1 cellular context compared by ENCODE assay signal in the genomic region with DNA sequence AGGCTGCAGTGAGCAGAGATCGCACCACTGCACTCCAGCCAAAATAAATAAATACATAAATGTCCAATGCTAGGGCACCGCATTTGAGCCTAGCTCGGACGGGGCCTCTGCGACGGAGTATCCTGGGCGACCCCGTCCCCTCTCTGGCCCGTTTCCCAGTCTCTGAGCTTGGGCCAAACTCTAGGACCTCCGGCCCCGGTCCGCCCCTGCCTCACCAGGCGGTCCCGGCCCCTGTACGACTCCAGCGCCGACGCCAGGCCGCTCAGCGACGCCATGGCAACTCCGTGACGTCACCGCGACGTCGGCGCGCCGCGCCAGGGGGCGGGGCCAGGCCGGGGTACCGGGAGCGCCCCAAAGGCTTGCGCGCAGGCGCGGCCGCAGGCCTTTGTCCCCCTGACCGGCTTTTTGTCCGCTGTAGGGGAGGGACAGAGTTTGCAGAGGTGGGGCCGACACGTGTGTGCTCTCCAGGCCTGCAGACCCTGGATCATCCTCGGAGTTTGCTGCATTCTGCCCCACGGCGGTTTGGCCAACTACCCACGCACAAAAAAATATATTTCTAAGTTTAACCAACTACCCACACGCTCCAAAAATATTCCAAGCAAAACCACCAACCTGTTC.
TF ChIP-seq lines count a peak whose summit lies in the region.

TSS of gene PEX11G (minus strand) at position 300 of the 618 bp plus-strand sequence. CDS start at position 275, 25 bp downstream.

TF ChIP-seq in HEK293, 187 proteins besides CTCF, POLR2A, EP300 and RAD21 (continued from another document):
- TF ChIP-seq ZNF513 (tag by site-specific recombination; IDR thresholded peaks at IDR 0.05) (no peak), ZNF629 (tag by site-specific recombination; IDR thresholded peaks at IDR 0.05) (peak; percentile 99), ZNF391 (tag by site-specific recombination; IDR thresholded peaks at IDR 0.05; ENCODE audit: borderline replicate concordance, low read depth) (no peak), ZNF423 (tag by site-specific recombination; IDR thresholded peaks at IDR 0.05) (no peak), ZNF146 (tag by site-specific recombination; IDR thresholded peaks at IDR 0.05) (no peak), ZNF416 (tag by site-specific recombination; IDR thresholded peaks at IDR 0.05) (no peak)
- TF ChIP-seq, protein P1, sequence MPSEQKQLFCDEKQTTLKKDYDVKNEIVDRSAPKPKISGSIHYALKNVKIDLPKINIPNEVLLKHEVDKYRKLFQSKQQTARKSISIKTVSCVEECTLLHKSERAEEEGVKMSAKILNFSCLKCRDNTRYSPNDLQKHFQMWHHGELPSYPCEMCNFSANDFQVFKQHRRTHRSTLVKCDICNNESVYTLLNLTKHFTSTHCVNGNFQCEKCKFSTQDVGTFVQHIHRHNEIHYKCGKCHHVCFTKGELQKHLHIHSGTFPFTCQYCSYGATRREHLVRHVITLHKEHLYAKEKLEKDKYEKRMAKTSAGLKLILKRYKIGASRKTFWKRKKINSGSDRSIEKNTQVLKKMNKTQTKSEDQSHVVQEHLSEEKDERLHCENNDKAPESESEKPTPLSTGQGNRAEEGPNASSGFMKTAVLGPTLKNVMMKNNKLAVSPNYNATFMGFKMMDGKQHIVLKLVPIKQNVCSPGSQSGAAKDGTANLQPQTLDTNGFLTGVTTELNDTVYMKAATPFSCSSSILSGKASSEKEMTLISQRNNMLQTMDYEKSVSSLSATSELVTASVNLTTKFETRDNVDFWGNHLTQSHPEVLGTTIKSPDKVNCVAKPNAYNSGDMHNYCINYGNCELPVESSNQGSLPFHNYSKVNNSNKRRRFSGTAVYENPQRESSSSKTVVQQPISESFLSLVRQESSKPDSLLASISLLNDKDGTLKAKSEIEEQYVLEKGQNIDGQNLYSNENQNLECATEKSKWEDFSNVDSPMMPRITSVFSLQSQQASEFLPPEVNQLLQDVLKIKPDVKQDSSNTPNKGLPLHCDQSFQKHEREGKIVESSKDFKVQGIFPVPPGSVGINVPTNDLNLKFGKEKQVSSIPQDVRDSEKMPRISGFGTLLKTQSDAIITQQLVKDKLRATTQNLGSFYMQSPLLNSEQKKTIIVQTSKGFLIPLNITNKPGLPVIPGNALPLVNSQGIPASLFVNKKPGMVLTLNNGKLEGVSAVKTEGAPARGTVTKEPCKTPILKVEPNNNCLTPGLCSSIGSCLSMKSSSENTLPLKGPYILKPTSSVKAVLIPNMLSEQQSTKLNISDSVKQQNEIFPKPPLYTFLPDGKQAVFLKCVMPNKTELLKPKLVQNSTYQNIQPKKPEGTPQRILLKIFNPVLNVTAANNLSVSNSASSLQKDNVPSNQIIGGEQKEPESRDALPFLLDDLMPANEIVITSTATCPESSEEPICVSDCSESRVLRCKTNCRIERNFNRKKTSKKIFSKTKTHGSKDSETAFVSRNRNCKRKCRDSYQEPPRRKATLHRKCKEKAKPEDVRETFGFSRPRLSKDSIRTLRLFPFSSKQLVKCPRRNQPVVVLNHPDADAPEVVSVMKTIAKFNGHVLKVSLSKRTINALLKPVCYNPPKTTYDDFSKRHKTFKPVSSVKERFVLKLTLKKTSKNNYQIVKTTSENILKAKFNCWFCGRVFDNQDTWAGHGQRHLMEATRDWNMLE (tag by site-specific recombination; conservative IDR thresholded peaks at IDR 0.05; ENCODE audit: low read depth): 0 out of 2 replicates have a peak, but pooled peaks have one; percentile 10
- TF ChIP-seq, protein P2, sequence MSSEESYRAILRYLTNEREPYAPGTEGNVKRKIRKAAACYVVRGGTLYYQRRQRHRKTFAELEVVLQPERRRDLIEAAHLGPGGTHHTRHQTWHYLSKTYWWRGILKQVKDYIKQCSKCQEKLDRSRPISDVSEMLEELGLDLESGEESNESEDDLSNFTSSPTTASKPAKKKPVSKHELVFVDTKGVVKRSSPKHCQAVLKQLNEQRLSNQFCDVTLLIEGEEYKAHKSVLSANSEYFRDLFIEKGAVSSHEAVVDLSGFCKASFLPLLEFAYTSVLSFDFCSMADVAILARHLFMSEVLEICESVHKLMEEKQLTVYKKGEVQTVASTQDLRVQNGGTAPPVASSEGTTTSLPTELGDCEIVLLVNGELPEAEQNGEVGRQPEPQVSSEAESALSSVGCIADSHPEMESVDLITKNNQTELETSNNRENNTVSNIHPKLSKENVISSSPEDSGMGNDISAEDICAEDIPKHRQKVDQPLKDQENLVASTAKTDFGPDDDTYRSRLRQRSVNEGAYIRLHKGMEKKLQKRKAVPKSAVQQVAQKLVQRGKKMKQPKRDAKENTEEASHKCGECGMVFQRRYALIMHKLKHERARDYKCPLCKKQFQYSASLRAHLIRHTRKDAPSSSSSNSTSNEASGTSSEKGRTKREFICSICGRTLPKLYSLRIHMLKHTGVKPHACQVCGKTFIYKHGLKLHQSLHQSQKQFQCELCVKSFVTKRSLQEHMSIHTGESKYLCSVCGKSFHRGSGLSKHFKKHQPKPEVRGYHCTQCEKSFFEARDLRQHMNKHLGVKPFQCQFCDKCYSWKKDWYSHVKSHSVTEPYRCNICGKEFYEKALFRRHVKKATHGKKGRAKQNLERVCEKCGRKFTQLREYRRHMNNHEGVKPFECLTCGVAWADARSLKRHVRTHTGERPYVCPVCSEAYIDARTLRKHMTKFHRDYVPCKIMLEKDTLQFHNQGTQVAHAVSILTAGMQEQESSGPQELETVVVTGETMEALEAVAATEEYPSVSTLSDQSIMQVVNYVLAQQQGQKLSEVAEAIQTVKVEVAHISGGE (tag by site-specific recombination; conservative IDR thresholded peaks at IDR 0.05; ENCODE audit: low read depth): 0 out of 2 replicates have a peak, but pooled peaks have one; percentile 32
